2 cellular contexts compared by ENCODE assay signal in genomic region chr3:109923431-109923830, GRCh38.
TF ChIP-seq lines count a peak whose summit lies in the region.

No MANE protein-coding gene starts in this region.

TF ChIP-seq in HCT116, 20 proteins besides CTCF, POLR2A, EP300 and RAD21:
- no peak for TF ChIP-seq POLR2AphosphoS5 (IDR thresholded peaks at IDR 0.05; ENCODE audit: low read depth, low read length)
- TF ChIP-seq SIN3A (IDR thresholded peaks at IDR 0.05; ENCODE audit: low read depth), result no peak
- no peak for TF ChIP-seq TCF7L2 (IDR thresholded peaks at IDR 0.05; ENCODE audit: borderline replicate concordance, extremely low read depth, insufficient read depth, insufficient read length)
- TF ChIP-seq CEBPB (IDR thresholded peaks at IDR 0.05; ENCODE audit: low read depth), result no peak
- TF ChIP-seq JUND (IDR thresholded peaks at IDR 0.05), result no peak
- no peak for TF ChIP-seq EZH2phosphoT487 (IDR thresholded peaks at IDR 0.05; ENCODE audit: borderline replicate concordance)
- TF ChIP-seq ATF3 (IDR thresholded peaks at IDR 0.05), result no peak
- TF ChIP-seq FOSL1 (IDR thresholded peaks at IDR 0.05; ENCODE audit: low read depth), result no peak
- no peak for TF ChIP-seq YY1 (IDR thresholded peaks at IDR 0.05; ENCODE audit: extremely low read depth, insufficient replicate concordance, low read depth, low read length)
- no peak for TF ChIP-seq ZBTB33 (IDR thresholded peaks at IDR 0.05; ENCODE audit: extremely low read depth, insufficient replicate concordance, low read length)
- no peak for TF ChIP-seq CBX3 (IDR thresholded peaks at IDR 0.05; ENCODE audit: low read depth)
- no peak for TF ChIP-seq SRF (IDR thresholded peaks at IDR 0.05; ENCODE audit: low read depth)
- no peak for TF ChIP-seq SP1 (IDR thresholded peaks at IDR 0.05; ENCODE audit: low read depth)
- no peak for TF ChIP-seq ZFX (IDR thresholded peaks at IDR 0.05)
- TF ChIP-seq ELF1 (IDR thresholded peaks at IDR 0.05; ENCODE audit: borderline replicate concordance, low read depth), result no peak
- TF ChIP-seq EGR1 (IDR thresholded peaks at IDR 0.05; ENCODE audit: low read depth), result no peak

TF ChIP-seq in GM12878, 131 proteins besides CTCF, POLR2A, EP300 and RAD21:
- TF ChIP-seq HSF1 (IDR thresholded peaks at IDR 0.05; ENCODE audit: low read depth, low read length) (no peak), USF1 (IDR thresholded peaks at IDR 0.05; ENCODE audit: borderline replicate concordance, extremely low read length, insufficient read depth, low read depth, low read length) (no peak), ZBTB4 (CRISPR knock-in tag; IDR thresholded peaks at IDR 0.05) (no peak), RUNX3 (IDR thresholded peaks at IDR 0.05; ENCODE audit: low read length) (no peak)
TF ChIP-seq in GM12878: peak in this region for 0.
